In genomic region chr18:71114550-71115210, GRCh38 we compare ENCODE assay signal across 18 cellular contexts.
"Had no signal": no experiment of that assay in that cellular context is flagged by ENCODE, and none has a peak within 500 bp of the region (broad histone marks: within the 10 kb centered on the region; RNA-seq: fewer than 3 reads in every experiment).

No MANE protein-coding gene starts in this region.

- H2AFZ ChIP-seq: parathyroid adenoma had no signal

- H3K36me3 ChIP-seq: esophagus squamous epithelium, neutrophil, thyroid gland had no signal

- H3K9me3 ChIP-seq: esophagus squamous epithelium, neutrophil, thyroid gland had no signal

- H3K79me2 ChIP-seq: parathyroid adenoma had no signal

- H3K9ac ChIP-seq: parathyroid adenoma had no signal

- H3K27me3 ChIP-seq: esophagus squamous epithelium, neutrophil, thyroid gland had no signal

- H3K4me3 ChIP-seq: coronary artery, esophagus squamous epithelium, thyroid gland had no signal

- DNase-seq: activated B cell treated with CpG ODN at 0.5 μM for 24 hours; activated CD4-positive, alpha-beta T cell treated with anti-CD3 and anti-CD28 coated beads, Interleukin-2, amount 10 ng/mL, durations not matched to agents 24 days and 14 days; activated CD8-positive, alpha-beta memory T cell treated with anti-CD3 and anti-CD28 coated beads, Interleukin-2, amount 50 U/mL, for 48 hours; activated gamma-delta T cell treated with Interleukin-2 at 50 U/mL for 16 hours; activated naive CD8-positive, alpha-beta T cell treated with anti-CD3 and anti-CD28 coated beads, Interleukin-2, amount 10 ng/mL, durations not matched to agents 7 days and 5 days; activated T-cell treated with anti-CD3 and anti-CD28 coated beads, Interleukin-2, amount 50 U/mL, for 72 hours; central memory CD4-positive, alpha-beta T cell; effector CD4-positive, alpha-beta T cell; esophagus squamous epithelium; glutamatergic neuron; kidney glomerular epithelial cell; left ventricle myocardium superior; naive thymus-derived CD8-positive, alpha-beta T cell; thyroid gland had no signal

- ATAC-seq: activated T-cell treated with anti-CD3 and anti-CD28 coated beads, Interleukin-2, amount 50 U/mL, for 72 hours; left ventricle myocardium superior; naive thymus-derived CD8-positive, alpha-beta T cell; stimulated activated effector memory CD8-positive, alpha-beta T cell treated with anti-CD3 and anti-CD28 coated beads, Interleukin-12 subunit alpha, Interleukin-12 subunit beta, amount 100 ng/mL, for 72 hours had no signal

- H3K4me1 ChIP-seq: esophagus squamous epithelium, parathyroid adenoma, thyroid gland had no signal

- H3K27ac ChIP-seq: coronary artery, esophagus squamous epithelium, neutrophil, parathyroid adenoma, thyroid gland had no signal
